In the genomic region with DNA sequence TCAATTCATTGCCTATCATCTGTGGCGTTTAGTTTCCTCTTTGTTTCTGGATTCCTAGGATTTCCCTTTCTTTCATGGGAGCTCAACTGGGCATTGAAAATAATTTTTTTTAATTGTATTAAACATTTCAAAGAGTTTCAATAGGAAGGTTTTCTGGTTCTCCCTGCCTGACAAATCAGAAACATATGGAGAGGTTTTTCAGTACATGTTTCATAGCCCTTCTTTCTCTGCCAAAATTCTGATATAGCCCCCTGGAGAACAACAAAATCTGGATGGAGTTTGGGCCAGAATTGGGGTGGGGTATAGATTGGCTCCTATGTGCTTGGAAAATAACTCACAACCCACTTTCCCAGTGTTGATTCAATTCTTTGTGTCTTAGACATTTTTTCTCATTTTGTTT, we compare ENCODE assay signal across 33 cellular contexts.
"Had no signal": no experiment of that assay in that cellular context is flagged by ENCODE, and none has a peak within 500 bp of the region (broad histone marks: within the 10 kb centered on the region; RNA-seq: fewer than 3 reads in every experiment).

No MANE protein-coding gene starts in this region.

- H3K9me3 Mint-ChIP-seq: activated CD4-positive, alpha-beta memory T cell treated with anti-CD3 and anti-CD28 coated beads, Interleukin-2, amount 10 ng/mL, durations not matched to agents 7 days and 5 days; activated naive CD4-positive, alpha-beta T cell treated with anti-CD3 and anti-CD28 coated beads, Interleukin-2, amount 50 U/mL, for 24 hours had no signal

- H3K4me3 Mint-ChIP-seq: activated CD4-positive, alpha-beta memory T cell treated with anti-CD3 and anti-CD28 coated beads, Interleukin-2, amount 10 ng/mL, durations not matched to agents 7 days and 5 days; activated CD8-positive, alpha-beta memory T cell treated with anti-CD3 and anti-CD28 coated beads, Interleukin-2, amount 10 ng/mL, durations not matched to agents 7 days and 5 days; activated naive CD4-positive, alpha-beta T cell treated with anti-CD3 and anti-CD28 coated beads, Interleukin-2, amount 50 U/mL, for 24 hours; activated naive CD8-positive, alpha-beta T cell treated with anti-CD3 and anti-CD28 coated beads, Interleukin-2, amount 10 ng/mL, durations not matched to agents 7 days and 5 days had no signal

- H3K4me3 ChIP-seq: adrenal gland, body of pancreas, MG63, Peyer's patch, SJSA1 had no signal

- H3K27ac Mint-ChIP-seq: activated CD4-positive, alpha-beta memory T cell treated with anti-CD3 and anti-CD28 coated beads, Interleukin-2, amount 10 ng/mL, durations not matched to agents 7 days and 5 days; activated CD8-positive, alpha-beta memory T cell treated with anti-CD3 and anti-CD28 coated beads, Interleukin-2, amount 10 ng/mL, durations not matched to agents 7 days and 5 days; activated naive CD4-positive, alpha-beta T cell treated with anti-CD3 and anti-CD28 coated beads, Interleukin-2, amount 50 U/mL, for 24 hours; activated naive CD8-positive, alpha-beta T cell treated with anti-CD3 and anti-CD28 coated beads, Interleukin-2, amount 10 ng/mL, durations not matched to agents 7 days and 5 days had no signal

- DNase-seq: activated CD4-positive, alpha-beta memory T cell treated with anti-CD3 and anti-CD28 coated beads, Interleukin-2, amount 10 ng/mL, durations not matched to agents 7 days and 5 days; activated CD4-positive, alpha-beta T cell treated with anti-CD3 and anti-CD28 coated beads for 1 hour; activated CD4-positive, alpha-beta T cell treated with anti-CD3 and anti-CD28 coated beads for 48 hours; activated CD4-positive, CD25-positive, alpha-beta regulatory T cell; activated CD8-positive, alpha-beta memory T cell treated with anti-CD3 and anti-CD28 coated beads for 24 hours; activated CD8-positive, alpha-beta memory T cell treated with anti-CD3 and anti-CD28 coated beads, Interleukin-2, amount 10 ng/mL, durations not matched to agents 7 days and 5 days; activated CD8-positive, alpha-beta memory T cell treated with anti-CD3 and anti-CD28 coated beads, Interleukin-2, amount 50 U/mL, for 48 hours; activated effector memory CD4-positive, alpha-beta T cell treated with Interleukin-2 at 50 U/mL for 16 hours; activated naive CD4-positive, alpha-beta T cell treated with Interleukin-2 at 50 U/mL for 16 hours; activated naive CD8-positive, alpha-beta T cell treated with anti-CD3 and anti-CD28 coated beads, Interleukin-2, amount 10 ng/mL, durations not matched to agents 7 days and 5 days; activated T-cell treated with anti-CD3 and anti-CD28 coated beads, Interleukin-2, amount 50 U/mL, for 48 hours; adrenal gland; body of pancreas; caudate nucleus; Kasumi-1; KG1; MG63; MV-4-11; NCI-H1092; NCI-H1436 treated with DMSO at 0.1 percent for 48 hours; NCI-H1694 treated with DMSO at 0.1 percent for 48 hours; NCI-H2029; NCI-H345; NCI-H524 treated with DMSO at 0.1 percent for 48 hours; NK-92 treated with Interleukin-12 subunit alpha and Interleukin-12 subunit beta, amount 100 ng/mL, for 24 hours; PC-3; Peyer's patch; RPMI8226; SHP77 treated with DMSO at 0.1 percent for 48 hours; T1000; WERI-Rb-1 had no signal

- H3K9me3 ChIP-seq: adrenal gland, body of pancreas, MG63, SJSA1 had no signal

- H3K27me3 Mint-ChIP-seq: activated naive CD4-positive, alpha-beta T cell treated with anti-CD3 and anti-CD28 coated beads, Interleukin-2, amount 50 U/mL, for 24 hours had no signal

- H3K27ac ChIP-seq: adrenal gland, body of pancreas, Peyer's patch, SJSA1, WERI-Rb-1 had no signal

- H3K36me3 Mint-ChIP-seq: activated CD8-positive, alpha-beta memory T cell treated with anti-CD3 and anti-CD28 coated beads, Interleukin-2, amount 10 ng/mL, durations not matched to agents 7 days and 5 days; activated naive CD4-positive, alpha-beta T cell treated with anti-CD3 and anti-CD28 coated beads, Interleukin-2, amount 50 U/mL, for 24 hours; activated naive CD8-positive, alpha-beta T cell treated with anti-CD3 and anti-CD28 coated beads, Interleukin-2, amount 10 ng/mL, durations not matched to agents 7 days and 5 days had no signal

- H3K4me1 ChIP-seq: adrenal gland, body of pancreas, Peyer's patch, SJSA1 had no signal

- H3K4me1 Mint-ChIP-seq: activated CD4-positive, alpha-beta memory T cell treated with anti-CD3 and anti-CD28 coated beads, Interleukin-2, amount 10 ng/mL, durations not matched to agents 7 days and 5 days; activated CD8-positive, alpha-beta memory T cell treated with anti-CD3 and anti-CD28 coated beads, Interleukin-2, amount 10 ng/mL, durations not matched to agents 7 days and 5 days; activated naive CD4-positive, alpha-beta T cell treated with anti-CD3 and anti-CD28 coated beads, Interleukin-2, amount 50 U/mL, for 24 hours; activated naive CD8-positive, alpha-beta T cell treated with anti-CD3 and anti-CD28 coated beads, Interleukin-2, amount 10 ng/mL, durations not matched to agents 7 days and 5 days had no signal

- H3K36me3 ChIP-seq: adrenal gland, MG63, Peyer's patch, SJSA1, WERI-Rb-1 had no signal

- H3K27me3 ChIP-seq: adrenal gland, body of pancreas, MG63, Peyer's patch, SJSA1 had no signal
